ENCODE assay signal across 1 cellular context in the genomic region with DNA sequence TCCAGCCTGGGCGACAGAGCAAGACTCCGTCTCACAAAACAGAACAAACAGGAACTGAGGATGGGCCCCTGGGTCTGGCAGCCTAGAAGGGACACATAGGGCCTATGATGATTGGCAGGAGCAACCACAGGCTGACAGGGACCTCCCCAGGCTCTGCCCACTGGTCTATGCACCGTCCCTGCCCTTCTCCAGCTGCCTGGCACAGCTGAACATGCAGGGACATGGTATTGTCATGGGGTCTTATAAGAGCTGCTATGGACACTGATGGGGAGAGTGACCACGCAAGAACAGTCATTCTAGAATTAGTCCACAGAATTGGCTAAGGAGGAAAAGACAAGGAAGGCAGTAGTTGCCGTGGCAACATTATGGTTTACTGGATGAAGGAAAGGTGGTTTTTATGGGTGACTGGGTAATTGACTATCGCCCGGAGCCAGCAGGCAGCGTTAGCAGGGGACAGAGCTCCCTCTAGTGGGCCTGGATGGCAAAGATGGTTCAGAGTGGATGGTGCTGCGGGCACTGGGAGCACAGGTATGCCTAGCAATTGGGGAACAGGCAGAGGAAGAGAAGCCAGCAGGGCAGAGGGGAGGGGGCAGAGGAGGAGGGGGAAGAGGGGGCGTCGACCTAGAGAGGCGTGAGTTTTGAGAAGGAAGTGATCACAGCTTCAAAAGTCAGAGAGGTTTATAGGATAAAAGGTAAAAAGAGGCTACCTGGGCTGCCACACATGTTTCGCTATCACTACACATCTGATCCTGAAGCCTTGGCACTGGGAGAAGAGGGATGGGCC.
TF ChIP-seq lines count a peak whose summit lies in the region.

No MANE protein-coding gene starts in this region.

TF ChIP-seq in HepG2, 621 proteins besides CTCF, POLR2A, EP300 and RAD21 (continued from another document and continues in another):
- TF ChIP-seq, protein P1, sequence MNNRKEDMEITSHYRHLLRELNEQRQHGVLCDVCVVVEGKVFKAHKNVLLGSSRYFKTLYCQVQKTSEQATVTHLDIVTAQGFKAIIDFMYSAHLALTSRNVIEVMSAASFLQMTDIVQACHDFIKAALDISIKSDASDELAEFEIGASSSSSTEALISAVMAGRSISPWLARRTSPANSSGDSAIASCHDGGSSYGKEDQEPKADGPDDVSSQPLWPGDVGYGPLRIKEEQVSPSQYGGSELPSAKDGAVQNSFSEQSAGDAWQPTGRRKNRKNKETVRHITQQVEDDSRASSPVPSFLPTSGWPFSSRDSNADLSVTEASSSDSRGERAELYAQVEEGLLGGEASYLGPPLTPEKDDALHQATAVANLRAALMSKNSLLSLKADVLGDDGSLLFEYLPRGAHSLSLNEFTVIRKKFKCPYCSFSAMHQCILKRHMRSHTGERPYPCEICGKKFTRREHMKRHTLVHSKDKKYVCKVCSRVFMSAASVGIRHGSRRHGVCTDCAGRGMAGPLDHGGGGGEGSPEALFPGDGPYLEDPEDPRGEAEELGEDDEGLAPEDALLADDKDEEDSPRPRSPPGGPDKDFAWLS (CRISPR knock-in tag; IDR thresholded peaks at IDR 0.05; ENCODE audit: borderline replicate concordance) = no peak
- TF ChIP-seq HOXA3 (CRISPR knock-in tag; IDR thresholded peaks at IDR 0.05) = no peak; the same call in 1 of the 2 replicates
- TF ChIP-seq ZNF777 (CRISPR knock-in tag; IDR thresholded peaks at IDR 0.05) = no peak
- no peak for TF ChIP-seq ATF7-NPFF (CRISPR knock-in tag; IDR thresholded peaks at IDR 0.05; ENCODE audit: low read depth)
- TF ChIP-seq KAT8 (CRISPR knock-in tag; IDR thresholded peaks at IDR 0.05) = 0 out of 2 replicates have a peak, but pooled peaks have one; percentile 27
- TF ChIP-seq KLF6 (CRISPR knock-in tag; IDR thresholded peaks at IDR 0.05) = no peak
- no peak for TF ChIP-seq MTF2 (CRISPR knock-in tag; IDR thresholded peaks at IDR 0.05; ENCODE audit: borderline replicate concordance)
- TF ChIP-seq HCFC1 (IDR thresholded peaks at IDR 0.05; ENCODE audit: low read depth, low read length) = no peak
- TF ChIP-seq TEAD3 (CRISPR knock-in tag; optimal IDR thresholded peaks at IDR 0.05; ENCODE audit: borderline replicate concordance) = no peak
- TF ChIP-seq ZNF143 (CRISPR knock-in tag; IDR thresholded peaks at IDR 0.05) = no peak
- TF ChIP-seq CBFB (CRISPR knock-in tag; IDR thresholded peaks at IDR 0.05) = no peak
- TF ChIP-seq, protein P2, sequence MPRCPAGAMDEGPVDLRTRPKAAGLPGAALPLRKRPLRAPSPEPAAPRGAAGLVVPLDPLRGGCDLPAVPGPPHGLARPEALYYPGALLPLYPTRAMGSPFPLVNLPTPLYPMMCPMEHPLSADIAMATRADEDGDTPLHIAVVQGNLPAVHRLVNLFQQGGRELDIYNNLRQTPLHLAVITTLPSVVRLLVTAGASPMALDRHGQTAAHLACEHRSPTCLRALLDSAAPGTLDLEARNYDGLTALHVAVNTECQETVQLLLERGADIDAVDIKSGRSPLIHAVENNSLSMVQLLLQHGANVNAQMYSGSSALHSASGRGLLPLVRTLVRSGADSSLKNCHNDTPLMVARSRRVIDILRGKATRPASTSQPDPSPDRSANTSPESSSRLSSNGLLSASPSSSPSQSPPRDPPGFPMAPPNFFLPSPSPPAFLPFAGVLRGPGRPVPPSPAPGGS (CRISPR knock-in tag; IDR thresholded peaks at IDR 0.05) = no peak
- TF ChIP-seq, protein P3, sequence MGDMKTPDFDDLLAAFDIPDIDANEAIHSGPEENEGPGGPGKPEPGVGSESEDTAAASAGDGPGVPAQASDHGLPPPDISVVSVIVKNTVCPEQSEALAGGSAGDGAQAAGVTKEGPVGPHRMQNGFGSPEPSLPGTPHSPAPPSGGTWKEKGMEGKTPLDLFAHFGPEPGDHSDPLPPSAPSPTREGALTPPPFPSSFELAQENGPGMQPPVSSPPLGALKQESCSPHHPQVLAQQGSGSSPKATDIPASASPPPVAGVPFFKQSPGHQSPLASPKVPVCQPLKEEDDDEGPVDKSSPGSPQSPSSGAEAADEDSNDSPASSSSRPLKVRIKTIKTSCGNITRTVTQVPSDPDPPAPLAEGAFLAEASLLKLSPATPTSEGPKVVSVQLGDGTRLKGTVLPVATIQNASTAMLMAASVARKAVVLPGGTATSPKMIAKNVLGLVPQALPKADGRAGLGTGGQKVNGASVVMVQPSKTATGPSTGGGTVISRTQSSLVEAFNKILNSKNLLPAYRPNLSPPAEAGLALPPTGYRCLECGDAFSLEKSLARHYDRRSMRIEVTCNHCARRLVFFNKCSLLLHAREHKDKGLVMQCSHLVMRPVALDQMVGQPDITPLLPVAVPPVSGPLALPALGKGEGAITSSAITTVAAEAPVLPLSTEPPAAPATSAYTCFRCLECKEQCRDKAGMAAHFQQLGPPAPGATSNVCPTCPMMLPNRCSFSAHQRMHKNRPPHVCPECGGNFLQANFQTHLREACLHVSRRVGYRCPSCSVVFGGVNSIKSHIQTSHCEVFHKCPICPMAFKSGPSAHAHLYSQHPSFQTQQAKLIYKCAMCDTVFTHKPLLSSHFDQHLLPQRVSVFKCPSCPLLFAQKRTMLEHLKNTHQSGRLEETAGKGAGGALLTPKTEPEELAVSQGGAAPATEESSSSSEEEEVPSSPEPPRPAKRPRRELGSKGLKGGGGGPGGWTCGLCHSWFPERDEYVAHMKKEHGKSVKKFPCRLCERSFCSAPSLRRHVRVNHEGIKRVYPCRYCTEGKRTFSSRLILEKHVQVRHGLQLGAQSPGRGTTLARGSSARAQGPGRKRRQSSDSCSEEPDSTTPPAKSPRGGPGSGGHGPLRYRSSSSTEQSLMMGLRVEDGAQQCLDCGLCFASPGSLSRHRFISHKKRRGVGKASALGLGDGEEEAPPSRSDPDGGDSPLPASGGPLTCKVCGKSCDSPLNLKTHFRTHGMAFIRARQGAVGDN (CRISPR knock-in tag; IDR thresholded peaks at IDR 0.05) = 0 out of 2 replicates have a peak, but pooled peaks have one; percentile 17
- TF ChIP-seq, protein P4, sequence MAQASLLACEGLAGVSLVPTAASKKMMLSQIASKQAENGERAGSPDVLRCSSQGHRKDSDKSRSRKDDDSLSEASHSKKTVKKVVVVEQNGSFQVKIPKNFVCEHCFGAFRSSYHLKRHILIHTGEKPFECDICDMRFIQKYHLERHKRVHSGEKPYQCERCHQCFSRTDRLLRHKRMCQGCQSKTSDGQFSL (CRISPR knock-in tag; IDR thresholded peaks at IDR 0.05) = no peak
- TF ChIP-seq, protein P5, sequence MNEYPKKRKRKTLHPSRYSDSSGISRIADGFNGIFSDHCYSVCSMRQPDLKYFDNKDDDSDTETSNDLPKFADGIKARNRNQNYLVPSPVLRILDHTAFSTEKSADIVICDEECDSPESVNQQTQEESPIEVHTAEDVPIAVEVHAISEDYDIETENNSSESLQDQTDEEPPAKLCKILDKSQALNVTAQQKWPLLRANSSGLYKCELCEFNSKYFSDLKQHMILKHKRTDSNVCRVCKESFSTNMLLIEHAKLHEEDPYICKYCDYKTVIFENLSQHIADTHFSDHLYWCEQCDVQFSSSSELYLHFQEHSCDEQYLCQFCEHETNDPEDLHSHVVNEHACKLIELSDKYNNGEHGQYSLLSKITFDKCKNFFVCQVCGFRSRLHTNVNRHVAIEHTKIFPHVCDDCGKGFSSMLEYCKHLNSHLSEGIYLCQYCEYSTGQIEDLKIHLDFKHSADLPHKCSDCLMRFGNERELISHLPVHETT (CRISPR knock-in tag; conservative IDR thresholded peaks at IDR 0.05) = no peak
- no peak for TF ChIP-seq XBP1 (CRISPR knock-in tag; IDR thresholded peaks at IDR 0.05)
- TF ChIP-seq POLR2AphosphoS5 (IDR thresholded peaks at IDR 0.05; ENCODE audit: low read depth, low read length) = no peak
- TF ChIP-seq NFE2L2 (IDR thresholded peaks at IDR 0.05; ENCODE audit: low read length) = no peak
- TF ChIP-seq JUNB (CRISPR knock-in tag; IDR thresholded peaks at IDR 0.05; ENCODE audit: borderline replicate concordance) = no peak
- no peak for TF ChIP-seq ZNF121 (CRISPR knock-in tag; IDR thresholded peaks at IDR 0.05)
- TF ChIP-seq MBNL3 (CRISPR knock-in tag; conservative IDR thresholded peaks at IDR 0.05) = no peak
- TF ChIP-seq, protein P6, sequence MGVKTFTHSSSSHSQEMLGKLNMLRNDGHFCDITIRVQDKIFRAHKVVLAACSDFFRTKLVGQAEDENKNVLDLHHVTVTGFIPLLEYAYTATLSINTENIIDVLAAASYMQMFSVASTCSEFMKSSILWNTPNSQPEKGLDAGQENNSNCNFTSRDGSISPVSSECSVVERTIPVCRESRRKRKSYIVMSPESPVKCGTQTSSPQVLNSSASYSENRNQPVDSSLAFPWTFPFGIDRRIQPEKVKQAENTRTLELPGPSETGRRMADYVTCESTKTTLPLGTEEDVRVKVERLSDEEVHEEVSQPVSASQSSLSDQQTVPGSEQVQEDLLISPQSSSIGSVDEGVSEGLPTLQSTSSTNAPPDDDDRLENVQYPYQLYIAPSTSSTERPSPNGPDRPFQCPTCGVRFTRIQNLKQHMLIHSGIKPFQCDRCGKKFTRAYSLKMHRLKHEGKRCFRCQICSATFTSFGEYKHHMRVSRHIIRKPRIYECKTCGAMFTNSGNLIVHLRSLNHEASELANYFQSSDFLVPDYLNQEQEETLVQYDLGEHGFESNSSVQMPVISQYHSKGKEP (CRISPR knock-in tag; IDR thresholded peaks at IDR 0.05) = no peak
- TF ChIP-seq, protein P7, sequence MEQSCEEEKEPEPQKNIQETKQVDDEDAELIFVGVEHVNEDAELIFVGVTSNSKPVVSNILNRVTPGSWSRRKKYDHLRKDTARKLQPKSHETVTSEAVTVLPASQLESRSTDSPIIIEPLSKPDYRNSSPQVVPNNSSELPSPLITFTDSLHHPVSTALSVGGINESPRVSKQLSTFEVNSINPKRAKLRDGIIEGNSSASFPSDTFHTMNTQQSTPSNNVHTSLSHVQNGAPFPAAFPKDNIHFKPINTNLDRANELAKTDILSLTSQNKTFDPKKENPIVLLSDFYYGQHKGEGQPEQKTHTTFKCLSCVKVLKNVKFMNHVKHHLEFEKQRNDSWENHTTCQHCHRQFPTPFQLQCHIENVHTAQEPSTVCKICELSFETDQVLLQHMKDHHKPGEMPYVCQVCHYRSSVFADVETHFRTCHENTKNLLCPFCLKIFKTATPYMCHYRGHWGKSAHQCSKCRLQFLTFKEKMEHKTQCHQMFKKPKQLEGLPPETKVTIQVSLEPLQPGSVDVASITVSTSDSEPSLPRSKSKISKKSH (CRISPR knock-in tag; IDR thresholded peaks at IDR 0.05; ENCODE audit: borderline replicate concordance) = no peak
- TF ChIP-seq, protein P8, sequence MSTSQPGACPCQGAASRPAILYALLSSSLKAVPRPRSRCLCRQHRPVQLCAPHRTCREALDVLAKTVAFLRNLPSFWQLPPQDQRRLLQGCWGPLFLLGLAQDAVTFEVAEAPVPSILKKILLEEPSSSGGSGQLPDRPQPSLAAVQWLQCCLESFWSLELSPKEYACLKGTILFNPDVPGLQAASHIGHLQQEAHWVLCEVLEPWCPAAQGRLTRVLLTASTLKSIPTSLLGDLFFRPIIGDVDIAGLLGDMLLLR (CRISPR knock-in tag; IDR thresholded peaks at IDR 0.05) = no peak
- 0 out of 2 replicates have a peak, but pooled peaks have one; percentile 6 for TF ChIP-seq RARA (CRISPR knock-in tag; IDR thresholded peaks at IDR 0.05)
- no peak for TF ChIP-seq GZF1 (CRISPR knock-in tag; IDR thresholded peaks at IDR 0.05)
- no peak for TF ChIP-seq ZNF720 (CRISPR knock-in tag; IDR thresholded peaks at IDR 0.05)
- no peak for TF ChIP-seq BRD4 (CRISPR knock-in tag; IDR thresholded peaks at IDR 0.05)
- TF ChIP-seq ZNF891 (CRISPR knock-in tag; IDR thresholded peaks at IDR 0.05) = no peak
- no peak for TF ChIP-seq ZNF615 (CRISPR knock-in tag; IDR thresholded peaks at IDR 0.05; ENCODE audit: borderline replicate concordance)
- no peak for TF ChIP-seq HOXA9 (CRISPR knock-in tag; IDR thresholded peaks at IDR 0.05; ENCODE audit: borderline replicate concordance)
- TF ChIP-seq MED13 (CRISPR knock-in tag; IDR thresholded peaks at IDR 0.05) = no peak
- TF ChIP-seq ZNF205 (CRISPR knock-in tag; IDR thresholded peaks at IDR 0.05) = no peak
- no peak for TF ChIP-seq FOXA1 (IDR thresholded peaks at IDR 0.05)
- TF ChIP-seq FOXA1 (CRISPR knock-in tag; IDR thresholded peaks at IDR 0.05) = no peak
- TF ChIP-seq, protein P9, sequence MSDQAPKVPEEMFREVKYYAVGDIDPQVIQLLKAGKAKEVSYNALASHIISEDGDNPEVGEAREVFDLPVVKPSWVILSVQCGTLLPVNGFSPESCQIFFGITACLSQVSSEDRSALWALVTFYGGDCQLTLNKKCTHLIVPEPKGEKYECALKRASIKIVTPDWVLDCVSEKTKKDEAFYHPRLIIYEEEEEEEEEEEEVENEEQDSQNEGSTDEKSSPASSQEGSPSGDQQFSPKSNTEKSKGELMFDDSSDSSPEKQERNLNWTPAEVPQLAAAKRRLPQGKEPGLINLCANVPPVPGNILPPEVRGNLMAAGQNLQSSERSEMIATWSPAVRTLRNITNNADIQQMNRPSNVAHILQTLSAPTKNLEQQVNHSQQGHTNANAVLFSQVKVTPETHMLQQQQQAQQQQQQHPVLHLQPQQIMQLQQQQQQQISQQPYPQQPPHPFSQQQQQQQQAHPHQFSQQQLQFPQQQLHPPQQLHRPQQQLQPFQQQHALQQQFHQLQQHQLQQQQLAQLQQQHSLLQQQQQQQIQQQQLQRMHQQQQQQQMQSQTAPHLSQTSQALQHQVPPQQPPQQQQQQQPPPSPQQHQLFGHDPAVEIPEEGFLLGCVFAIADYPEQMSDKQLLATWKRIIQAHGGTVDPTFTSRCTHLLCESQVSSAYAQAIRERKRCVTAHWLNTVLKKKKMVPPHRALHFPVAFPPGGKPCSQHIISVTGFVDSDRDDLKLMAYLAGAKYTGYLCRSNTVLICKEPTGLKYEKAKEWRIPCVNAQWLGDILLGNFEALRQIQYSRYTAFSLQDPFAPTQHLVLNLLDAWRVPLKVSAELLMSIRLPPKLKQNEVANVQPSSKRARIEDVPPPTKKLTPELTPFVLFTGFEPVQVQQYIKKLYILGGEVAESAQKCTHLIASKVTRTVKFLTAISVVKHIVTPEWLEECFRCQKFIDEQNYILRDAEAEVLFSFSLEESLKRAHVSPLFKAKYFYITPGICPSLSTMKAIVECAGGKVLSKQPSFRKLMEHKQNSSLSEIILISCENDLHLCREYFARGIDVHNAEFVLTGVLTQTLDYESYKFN (CRISPR knock-in tag; conservative IDR thresholded peaks at IDR 0.05) = no peak
- TF ChIP-seq, protein P10, sequence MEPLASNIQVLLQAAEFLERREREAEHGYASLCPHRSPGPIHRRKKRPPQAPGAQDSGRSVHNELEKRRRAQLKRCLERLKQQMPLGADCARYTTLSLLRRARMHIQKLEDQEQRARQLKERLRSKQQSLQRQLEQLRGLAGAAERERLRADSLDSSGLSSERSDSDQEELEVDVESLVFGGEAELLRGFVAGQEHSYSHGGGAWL (CRISPR knock-in tag; IDR thresholded peaks at IDR 0.05) = no peak
- TF ChIP-seq ZNF24 (IDR thresholded peaks at IDR 0.05) = no peak
- TF ChIP-seq, protein P11, sequence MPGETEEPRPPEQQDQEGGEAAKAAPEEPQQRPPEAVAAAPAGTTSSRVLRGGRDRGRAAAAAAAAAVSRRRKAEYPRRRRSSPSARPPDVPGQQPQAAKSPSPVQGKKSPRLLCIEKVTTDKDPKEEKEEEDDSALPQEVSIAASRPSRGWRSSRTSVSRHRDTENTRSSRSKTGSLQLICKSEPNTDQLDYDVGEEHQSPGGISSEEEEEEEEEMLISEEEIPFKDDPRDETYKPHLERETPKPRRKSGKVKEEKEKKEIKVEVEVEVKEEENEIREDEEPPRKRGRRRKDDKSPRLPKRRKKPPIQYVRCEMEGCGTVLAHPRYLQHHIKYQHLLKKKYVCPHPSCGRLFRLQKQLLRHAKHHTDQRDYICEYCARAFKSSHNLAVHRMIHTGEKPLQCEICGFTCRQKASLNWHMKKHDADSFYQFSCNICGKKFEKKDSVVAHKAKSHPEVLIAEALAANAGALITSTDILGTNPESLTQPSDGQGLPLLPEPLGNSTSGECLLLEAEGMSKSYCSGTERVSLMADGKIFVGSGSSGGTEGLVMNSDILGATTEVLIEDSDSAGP (CRISPR knock-in tag; IDR thresholded peaks at IDR 0.05; ENCODE audit: borderline replicate concordance) = 0 out of 2 replicates have a peak, but pooled peaks have one; percentile 20
- no peak for TF ChIP-seq NRL (CRISPR knock-in tag; IDR thresholded peaks at IDR 0.05; ENCODE audit: borderline replicate concordance)
- 0 out of 2 replicates have a peak, but pooled peaks have one; percentile 49 for TF ChIP-seq CBX5 (CRISPR knock-in tag; IDR thresholded peaks at IDR 0.05; ENCODE audit: borderline replicate concordance)
- TF ChIP-seq ZNF773 (CRISPR knock-in tag; IDR thresholded peaks at IDR 0.05; ENCODE audit: borderline replicate concordance) = no peak
